In genomic region chr6:149963462-149964242, GRCh38 we compare ENCODE assay signal across 1 cellular context.
TF ChIP-seq lines count a peak whose summit lies in the region.

Gene ULBP1 (plus strand): TSS chr6:149963943. CDS start chr6:149964050, 107 bp downstream.

TF ChIP-seq in K562, 482 proteins besides CTCF, POLR2A, EP300 and RAD21 (continued from another document and continues in another):
- TF ChIP-seq ATF2 (CRISPR knock-in tag; IDR thresholded peaks at IDR 0.05), result peak; percentile 64; the same call in 1 of the 2 replicates
- TF ChIP-seq RUNX1 (IDR thresholded peaks at IDR 0.05; ENCODE audit: low read depth), result no peak
- TF ChIP-seq HNRNPK (IDR thresholded peaks at IDR 0.05; ENCODE audit: low read depth, low read length, poor library complexity, severe bottlenecking), result no peak
- TF ChIP-seq KLF13 (tag; IDR thresholded peaks at IDR 0.05; ENCODE audit: borderline replicate concordance, low read depth), result peak; percentile 92; the same call in 1 of the 2 replicates
- no peak for TF ChIP-seq NR3C1 (CRISPR knock-in tag; IDR thresholded peaks at IDR 0.05)
- TF ChIP-seq VEZF1 (CRISPR knock-in tag; IDR thresholded peaks at IDR 0.05), result peak; percentile 91
- no peak for TF ChIP-seq NFE2L1 (tag; IDR thresholded peaks at IDR 0.05; ENCODE audit: borderline replicate concordance, low read depth)
- TF ChIP-seq SREBF2 (CRISPR knock-in tag; IDR thresholded peaks at IDR 0.05), result no peak
- no peak for TF ChIP-seq CBX2 (IDR thresholded peaks at IDR 0.05; ENCODE audit: insufficient read depth, low read length, poor library complexity, severe bottlenecking)
- peak; percentile 75 to 98 for TF ChIP-seq MAZ (CRISPR knock-in tag; conservative IDR thresholded peaks at IDR 0.05 in 1 of 2, IDR thresholded peaks at IDR 0.05 in 1 of 2)
- peak; percentile 87 for TF ChIP-seq MEIS2 (IDR thresholded peaks at IDR 0.05; ENCODE audit: partially characterized antibody)
- peak; percentile 88 for TF ChIP-seq TOE1 (IDR thresholded peaks at IDR 0.05; ENCODE audit: borderline replicate concordance)
- TF ChIP-seq TOE1 (CRISPR knock-in tag; IDR thresholded peaks at IDR 0.05; ENCODE audit: borderline replicate concordance, low read depth), result no peak
- TF ChIP-seq NKRF (IDR thresholded peaks at IDR 0.05; ENCODE audit: borderline replicate concordance), result peak; percentile 79; the same call in 1 of the 2 replicates
- no peak for TF ChIP-seq TFAM (CRISPR knock-in tag; conservative IDR thresholded peaks at IDR 0.05)
- TF ChIP-seq ZBED1 (IDR thresholded peaks at IDR 0.05), result no peak
- TF ChIP-seq HLTF (IDR thresholded peaks at IDR 0.05), result no peak; the same call in 1 of the 2 replicates
- no peak for TF ChIP-seq NR2C2 (CRISPR knock-in tag; IDR thresholded peaks at IDR 0.05)
- TF ChIP-seq NR2C2 (tag; IDR thresholded peaks at IDR 0.05), result peak; percentile 45; the same call in 1 of the 2 replicates
- TF ChIP-seq DEAF1 (CRISPR knock-in tag; IDR thresholded peaks at IDR 0.05), result no peak
- TF ChIP-seq USF2 (CRISPR knock-in tag; IDR thresholded peaks at IDR 0.05), result peak; percentile 48; the same call in 1 of the 2 replicates
- TF ChIP-seq HDAC1 (IDR thresholded peaks at IDR 0.05), result peak in 1 of 2 experiments; percentile 87; a peak in 2 of 4 replicates
- no peak for TF ChIP-seq ZFP91 (CRISPR knock-in tag; IDR thresholded peaks at IDR 0.05)
- no peak for TF ChIP-seq MIER1 (IDR thresholded peaks at IDR 0.05; ENCODE audit: low read depth)
- TF ChIP-seq DLX4 (CRISPR knock-in tag; IDR thresholded peaks at IDR 0.05), result no peak
- TF ChIP-seq TFAP4 (CRISPR knock-in tag; IDR thresholded peaks at IDR 0.05; ENCODE audit: borderline replicate concordance), result peak; percentile 89
- TF ChIP-seq RB1 (IDR thresholded peaks at IDR 0.05; ENCODE audit: low read depth), result peak; percentile 82
- no peak for TF ChIP-seq SAP30 (IDR thresholded peaks at IDR 0.05; ENCODE audit: borderline replicate concordance, insufficient read depth, low read depth, low read length, poor library complexity, severe bottlenecking)
- no peak for TF ChIP-seq CREB5 (CRISPR knock-in tag; IDR thresholded peaks at IDR 0.05)
- TF ChIP-seq MBD2 (IDR thresholded peaks at IDR 0.05; ENCODE audit: borderline replicate concordance, low read depth), result 0 out of 2 replicates have a peak, but pooled peaks have one; percentile 17
- no peak; the same call in 1 of the 2 replicates for TF ChIP-seq SAFB (IDR thresholded peaks at IDR 0.05; ENCODE audit: borderline replicate concordance, low read depth, low read length)
- no peak for TF ChIP-seq ZNF263 (CRISPR knock-in tag; IDR thresholded peaks at IDR 0.05; ENCODE audit: borderline replicate concordance)
- TF ChIP-seq ZNF197 (CRISPR knock-in tag; IDR thresholded peaks at IDR 0.05; ENCODE audit: low read depth), result no peak
- no peak for TF ChIP-seq MEF2A (IDR thresholded peaks at IDR 0.05; ENCODE audit: control insufficient read depth, low read depth, low read length)
- TF ChIP-seq ZBTB12 (CRISPR knock-in tag; IDR thresholded peaks at IDR 0.05), result peak; percentile 74
- TF ChIP-seq ZNF174 (CRISPR knock-in tag; IDR thresholded peaks at IDR 0.05), result no peak
- no peak for TF ChIP-seq SP2 (IDR thresholded peaks at IDR 0.05; ENCODE audit: extremely low read depth, low read depth, low read length, poor library complexity, severe bottlenecking)
- no peak for TF ChIP-seq MLLT1 (IDR thresholded peaks at IDR 0.05)
- peak in 1 of 2 experiments; percentile 68; a peak in 1 of 4 replicates for TF ChIP-seq FOXA3 (CRISPR knock-in tag; conservative IDR thresholded peaks at IDR 0.05 in 1 of 2, IDR thresholded peaks at IDR 0.05 in 1 of 2)
- no peak for TF ChIP-seq BRD9 (IDR thresholded peaks at IDR 0.05; ENCODE audit: low read depth, partially characterized antibody)
- no peak for TF ChIP-seq CREBBP (IDR thresholded peaks at IDR 0.05; ENCODE audit: low read depth, low read length)
- TF ChIP-seq POLR2H (tag; IDR thresholded peaks at IDR 0.05; ENCODE audit: low read depth), result peak; percentile 94
- no peak for TF ChIP-seq SIN3B (IDR thresholded peaks at IDR 0.05; ENCODE audit: low read depth)
- TF ChIP-seq DPF2 (IDR thresholded peaks at IDR 0.05), result no peak
- TF ChIP-seq TAL1 (IDR thresholded peaks at IDR 0.05), result 0 out of 2 replicates have a peak, but pooled peaks have one; percentile 4
- no peak for TF ChIP-seq ERF (CRISPR knock-in tag; IDR thresholded peaks at IDR 0.05)
- no peak for TF ChIP-seq HDGF (IDR thresholded peaks at IDR 0.05)
- TF ChIP-seq SETDB1 (IDR thresholded peaks at IDR 0.05; ENCODE audit: low read length), result no peak
- TF ChIP-seq NFRKB (IDR thresholded peaks at IDR 0.05; ENCODE audit: low read depth), result no peak
- TF ChIP-seq CTCFL (IDR thresholded peaks at IDR 0.05; ENCODE audit: borderline replicate concordance, insufficient read depth, low read depth, low read length, poor library complexity, severe bottlenecking), result no peak
